31 cellular contexts compared by ENCODE assay signal in genomic region chr3:126855374-126855773, GRCh38.
"Had no signal": no experiment of that assay in that cellular context is flagged by ENCODE, and none has a peak within 500 bp of the region (broad histone marks: within the 10 kb centered on the region; RNA-seq: fewer than 3 reads in every experiment).

No MANE protein-coding gene starts in this region.

- H3K36me3 ChIP-seq: brain microvascular endothelial cell, esophagus muscularis mucosa, gastrocnemius medialis, WERI-Rb-1 had no signal

- H3K9me3 ChIP-seq: esophagus muscularis mucosa, gastrocnemius medialis, heart right ventricle had no signal

- H3K9me3 Mint-ChIP-seq: activated B cell treated with CpG ODN at 0.5 μM for 24 hours; activated CD4-positive, alpha-beta memory T cell treated with anti-CD3 and anti-CD28 coated beads for 36 hours; activated T-cell treated with anti-CD3 and anti-CD28 coated beads, Interleukin-2, amount 50 U/mL, for 4 hours; activated T-helper 17 cell treated with anti-CD3 and anti-CD28 coated beads, Interleukin-2, amount 50 U/mL, for 72 hours; central memory CD8-positive, alpha-beta T cell; T-cell; T-helper 1 cell treated with Interleukin-12 subunit alpha and Interleukin-12 subunit beta and Interleukin-4 antibody, amounts not matched to agents 30 μg/mL and 1 μg/mL, for 36 hours; T-helper 2 cell treated with Interferon-gamma antibody and Interleukin-4, amounts not matched to agents 5 μg/mL and 100 μg/mL, for 36 hours had no signal

- H3K4me3 ChIP-seq: esophagus muscularis mucosa, gastrocnemius medialis, heart right ventricle had no signal

- H3K27ac Mint-ChIP-seq: activated B cell treated with CpG ODN at 0.5 μM for 24 hours; activated CD4-positive, alpha-beta memory T cell treated with anti-CD3 and anti-CD28 coated beads for 36 hours; activated CD8-positive, alpha-beta T cell treated with anti-CD3 and anti-CD28 coated beads, Interleukin-2, amount 10 ng/mL, durations not matched to agents 7 days and 5 days; activated naive CD8-positive, alpha-beta T cell; activated T-helper 17 cell treated with anti-CD3 and anti-CD28 coated beads, Interleukin-2, amount 50 U/mL, for 72 hours; T-cell; T-helper 1 cell treated with Interleukin-12 subunit alpha and Interleukin-12 subunit beta and Interleukin-4 antibody, amounts not matched to agents 30 μg/mL and 1 μg/mL, for 36 hours; T-helper 2 cell treated with Interferon-gamma antibody and Interleukin-4, amounts not matched to agents 5 μg/mL and 100 μg/mL, for 36 hours had no signal

- H3K4me1 Mint-ChIP-seq: activated B cell treated with CpG ODN at 0.5 μM for 24 hours; activated T-helper 17 cell treated with anti-CD3 and anti-CD28 coated beads, Interleukin-2, amount 50 U/mL, for 72 hours; T-cell had no signal

- H3K27me3 Mint-ChIP-seq: activated B cell treated with CpG ODN at 0.5 μM for 24 hours; activated CD4-positive, alpha-beta memory T cell treated with anti-CD3 and anti-CD28 coated beads for 36 hours; activated naive CD8-positive, alpha-beta T cell; activated T-helper 17 cell treated with anti-CD3 and anti-CD28 coated beads, Interleukin-2, amount 50 U/mL, for 72 hours; central memory CD8-positive, alpha-beta T cell; T-cell had no signal

- H3K4me3 Mint-ChIP-seq: activated B cell treated with CpG ODN at 0.5 μM for 24 hours; activated CD4-positive, alpha-beta memory T cell treated with anti-CD3 and anti-CD28 coated beads for 36 hours; activated CD8-positive, alpha-beta T cell treated with anti-CD3 and anti-CD28 coated beads, Interleukin-2, amount 10 ng/mL, durations not matched to agents 7 days and 5 days; activated naive CD8-positive, alpha-beta T cell; activated T-cell treated with anti-CD3 and anti-CD28 coated beads, Interleukin-2, amount 50 U/mL, for 4 hours; activated T-helper 17 cell treated with anti-CD3 and anti-CD28 coated beads, Interleukin-2, amount 50 U/mL, for 72 hours; central memory CD8-positive, alpha-beta T cell; T-cell; T-helper 1 cell treated with Interleukin-12 subunit alpha and Interleukin-12 subunit beta and Interleukin-4 antibody, amounts not matched to agents 30 μg/mL and 1 μg/mL, for 36 hours; T-helper 2 cell treated with Interferon-gamma antibody and Interleukin-4, amounts not matched to agents 5 μg/mL and 100 μg/mL, for 36 hours had no signal

- H3K27me3 ChIP-seq: brain microvascular endothelial cell, esophagus muscularis mucosa, foreskin keratinocyte, gastrocnemius medialis, heart right ventricle had no signal

- ATAC-seq: activated CD4-positive, CD25-positive, alpha-beta regulatory T cell treated with anti-CD3 and anti-CD28 coated beads, Interleukin-2, amount 50 U/mL, for 24 hours; activated CD8-positive, alpha-beta T cell treated with anti-CD3 and anti-CD28 coated beads, Interleukin-2, amount 10 ng/mL, durations not matched to agents 7 days and 5 days; activated T-cell treated with anti-CD3 and anti-CD28 coated beads, Interleukin-2, amount 50 U/mL, for 4 hours; activated T-helper 17 cell treated with anti-CD3 and anti-CD28 coated beads, Interleukin-2, amount 50 U/mL, for 72 hours; foreskin keratinocyte; gastrocnemius medialis; heart right ventricle; T-cell had no signal

- H3K27ac ChIP-seq: brain microvascular endothelial cell, esophagus muscularis mucosa, foreskin keratinocyte, gastrocnemius medialis, heart right ventricle, WERI-Rb-1 had no signal

- DNase-seq: activated B cell treated with CpG ODN at 0.5 μM for 24 hours; activated CD4-positive, alpha-beta memory T cell treated with anti-CD3 and anti-CD28 coated beads for 36 hours; activated CD4-positive, alpha-beta T cell treated with anti-CD3 and anti-CD28 coated beads for 48 hours; activated CD4-positive, alpha-beta T cell treated with anti-CD3 and anti-CD28 coated beads, Interleukin-2, amount 50 U/mL, for 1 hour; activated CD8-positive, alpha-beta T cell treated with anti-CD3 and anti-CD28 coated beads, Interleukin-2, amount 10 ng/mL, durations not matched to agents 7 days and 5 days; activated effector memory CD4-positive, alpha-beta T cell treated with Interleukin-2 at 50 U/mL for 16 hours; activated gamma-delta T cell treated with Interleukin-2 at 50 U/mL for 16 hours; activated naive CD4-positive, alpha-beta T cell treated with anti-CD3 and anti-CD28 coated beads, Interleukin-2, amount 50 U/mL, for 16 hours; activated naive CD4-positive, alpha-beta T cell treated with Interleukin-2 at 50 U/mL for 16 hours; activated T-cell treated with anti-CD3 and anti-CD28 coated beads, Interleukin-2, amount 50 U/mL, for 4 hours; amniotic stem cell; anterior cingulate cortex; brain microvascular endothelial cell; cortex of kidney; dermis blood vessel endothelial cell; effector CD8-positive, alpha-beta T cell; foreskin keratinocyte; gastrocnemius medialis; glutamatergic neuron; heart right ventricle; SW 1271; T-cell; T1000; WERI-Rb-1 had no signal
